ENCODE assay signal across 9 cellular contexts in the genomic region with DNA sequence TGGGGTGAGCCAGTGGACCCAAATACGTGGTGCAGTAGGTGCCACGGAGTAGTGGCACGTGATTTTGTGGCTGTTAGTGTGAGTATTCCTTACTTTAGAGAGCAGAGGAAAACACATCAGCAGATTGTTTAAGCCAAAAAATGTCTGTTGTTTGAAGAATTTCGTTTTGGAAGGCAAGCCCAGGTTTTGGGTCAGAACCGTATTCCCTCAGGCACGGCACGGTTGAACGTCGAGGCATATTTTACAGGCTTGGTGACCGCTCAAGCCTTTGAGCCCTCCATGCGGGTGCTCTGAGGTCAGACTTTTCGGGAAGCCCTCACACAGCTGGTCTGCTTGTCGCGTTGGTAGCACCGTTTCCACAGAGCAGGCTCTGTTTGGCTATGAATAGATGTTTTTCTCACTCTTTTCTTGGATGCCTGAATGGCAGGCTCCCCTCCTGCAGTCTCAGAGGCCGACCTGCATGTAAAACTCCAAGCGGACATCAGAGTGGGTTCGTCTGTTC. TPM values are rescaled to one million over a fixed set of nuclear protein-coding genes. Genes with fewer than 3 reads are reported as not detected.
DNase-seq lines count a peak whose midpoint lies in the region; ATAC-seq, FAIRE-seq and TF ChIP-seq lines count a peak whose summit lies in the region.
"Had no signal": no experiment of that assay in that cellular context is flagged by ENCODE, and none has a peak within 500 bp of the region (broad histone marks: within the 10 kb centered on the region; RNA-seq: fewer than 3 reads in every experiment).

No MANE protein-coding gene starts in this region.

- ATAC-seq in GM19023 (IDR thresholded peaks at IDR 0.05; ENCODE audit: unreplicated experiment), result no peak
- no peak for ATAC-seq in GM19463 (IDR thresholded peaks at IDR 0.05; ENCODE audit: unreplicated experiment)

- FAIRE-seq in small intestine (lab: Jason Lieb, UNC), result no peak

- no peak overlapping the region for H2AFZ ChIP-seq in hepatocyte

- DNase-seq in GM12864 (ENCODE audit: low read depth), result no peak
- peak; percentile 13 for DNase-seq in amniotic epithelial cell (ENCODE audit: low read depth)
- no peak for DNase-seq in hepatocyte (ENCODE audit: low spot score)
- DNase-seq in small intestine, result no peak
- no peak for DNase-seq in erythroblast (lab: John Stamatoyannopoulos, UW)
- no peak for DNase-seq in effector CD8-positive, alpha-beta T cell (lab: John Stamatoyannopoulos, UW)

- H3K4me2 ChIP-seq in hepatocyte, result no peak overlapping the region

- H3K9me3 ChIP-seq in hepatocyte (ENCODE audit: low read depth) (no peaks in the 10 kb centered on the region), small intestine (ENCODE audit: control insufficient read depth, low read depth) (no peaks in the 10 kb centered on the region)

- H3K9me2 ChIP-seq in hepatocyte (replicated peaks; ENCODE audit: insufficient read depth), result no peaks in the 10 kb centered on the region

- TF ChIP-seq POLR2A in erythroblast (IDR thresholded peaks at IDR 0.05; ENCODE audit: low read length), result no peak

- H3K4me3 ChIP-seq in GM12864 (ENCODE audit: low read depth, low read length) (peak overlapping the region; percentile 1; the same call in 1 of the 2 replicates), hepatocyte (no peak overlapping the region), small intestine (ENCODE audit: low read depth in 1 of 2, low read length in 2 of 2) (no peak overlapping the region)
- H3K4me3 ChIP-seq: lung had no signal

- H3K27me3 ChIP-seq in hepatocyte (no peaks in the 10 kb centered on the region), small intestine (ENCODE audit: control insufficient read depth in 2 of 2, insufficient read depth in 2 of 2, low read length in 2 of 2) (no peaks in the 10 kb centered on the region)

- TF ChIP-seq CTCF in GM12864 (IDR thresholded peaks at IDR 0.05; ENCODE audit: low read depth, low read length, missing control alignments) (no peak), hepatocyte (IDR thresholded peaks at IDR 0.05; ENCODE audit: poor library complexity) (no peak)

- peaks cover 52% of the 10 kb centered on the region for H3K4me1 ChIP-seq in hepatocyte (ENCODE audit: insufficient read depth)
- peaks cover 17 to 22% of the 10 kb centered on the region in 2 donors for H3K4me1 ChIP-seq in small intestine (ENCODE audit: control insufficient read depth in 2 of 2, insufficient read depth in 1 of 2, low read depth in 1 of 2, low read length in 1 of 2)

- 78% methylated on average over 18 of the region's 18 CpGs for WGBS in hepatocyte (ENCODE audit: low lambda C conversion rate, missing lambda C conversion rate)
- 60 to 88% (median 75%) methylated on average over 18 of the region's 18 CpGs for WGBS in small intestine, 3 donors

- H3K27ac ChIP-seq in hepatocyte, result peak overlapping the region; percentile 88
- H3K27ac ChIP-seq in small intestine (ENCODE audit: low read depth in 1 of 2, low read length in 1 of 2), result peak overlapping the region; percentile 34 to 73

- H3K79me2 ChIP-seq in hepatocyte, result peaks cover 84% of the 10 kb centered on the region

- peaks cover 6% of the 10 kb centered on the region for H4K20me1 ChIP-seq in hepatocyte (ENCODE audit: insufficient read depth, poor library complexity, severe bottlenecking)

- H3K36me3 ChIP-seq in hepatocyte (replicated peaks; ENCODE audit: insufficient read depth, low read depth), result no peaks in the 10 kb centered on the region
- no peaks in the 10 kb centered on the region for H3K36me3 ChIP-seq in small intestine (ENCODE audit: control insufficient read depth in 2 of 2, insufficient read depth in 2 of 2, low read length in 2 of 2)

RNA-seq across cellular contexts. Expression of gene NEK6, which starts 27.2 kb away (rescaled TPM):
- 33.5 and 35.7 TPM in 2 replicates for total RNA-seq in hepatocyte
- 41.6 and 44.7 TPM in 2 replicates for polyA plus RNA-seq in hepatocyte
- 10 to 100 TPM in 2 of 3 donors, 1 to 10 TPM in 1; 9.7 to 28.9 (median 18.3) TPM for polyA plus RNA-seq in small intestine
